In genomic region chr9:129669141-129669718, GRCh38 we compare ENCODE assay signal across 20 cellular contexts. TPM values are rescaled to one million over a fixed set of nuclear protein-coding genes. Genes with fewer than 3 reads are reported as not detected.
DNase-seq lines count a peak whose midpoint lies in the region; ATAC-seq, FAIRE-seq and TF ChIP-seq lines count a peak whose summit lies in the region.
"Had no signal": no experiment of that assay in that cellular context is flagged by ENCODE, and none has a peak within 500 bp of the region (broad histone marks: within the 10 kb centered on the region; RNA-seq: fewer than 3 reads in every experiment).

No MANE protein-coding gene starts in this region.

- TF ChIP-seq EP300 in tibial nerve (IDR thresholded peaks at IDR 0.05): no peak

- FAIRE-seq in GM12891 (lab: Jason Lieb, UNC): no peak

- peaks cover 10% of the 10 kb centered on the region for H3K27me3 Mint-ChIP-seq in activated CD8-positive, alpha-beta T cell treated with anti-CD3 and anti-CD28 coated beads, Interleukin-2, amount 10 ng/mL, durations not matched to agents 7 days and 5 days (ENCODE audit: low read depth)

- peaks cover 0 to 38% (median 4%) of the 10 kb centered on the region in 4 donors for H3K4me1 ChIP-seq in tibial nerve
- H3K4me1 ChIP-seq: HAP-1, uterus had no signal

- H3K27me3 ChIP-seq in brain microvascular endothelial cell (replicated peaks) (peaks cover 4% of the 10 kb centered on the region), tibial nerve (peaks cover 0 to 40% of the 10 kb centered on the region in 2 donors)

- H3K4me3 ChIP-seq in AG10803 (ENCODE audit: low read length): peak overlapping the region; percentile 36
- H3K4me3 ChIP-seq in brain microvascular endothelial cell (ENCODE audit: low read depth, low read length): no peak overlapping the region
- no peak overlapping the region for H3K4me3 ChIP-seq in tibial nerve
- H3K4me3 ChIP-seq: HAP-1, PC-9, uterus had no signal

- H3K27ac ChIP-seq in brain microvascular endothelial cell (no peak overlapping the region), tibial nerve (no peak overlapping the region)
- H3K27ac ChIP-seq: PC-9, uterus had no signal

- no peak overlapping the region for H3K4me3 Mint-ChIP-seq in activated CD8-positive, alpha-beta T cell treated with anti-CD3 and anti-CD28 coated beads, Interleukin-2, amount 10 ng/mL, durations not matched to agents 7 days and 5 days
- H3K4me3 Mint-ChIP-seq: central memory CD8-positive, alpha-beta T cell; T-helper 2 cell treated with Interferon-gamma antibody and Interleukin-4, amounts not matched to agents 5 μg/mL and 100 μg/mL, for 36 hours had no signal

- TF ChIP-seq CTCF in AG10803 (conservative IDR thresholded peaks at IDR 0.05; ENCODE audit: low read length) (peak; percentile 28), brain microvascular endothelial cell (IDR thresholded peaks at IDR 0.05; ENCODE audit: low read depth, low read length, missing control alignments) (no peak), tibial nerve (IDR thresholded peaks at IDR 0.05) (no peak)

- CTCF ChIA-PET in activated CD8-positive, alpha-beta T cell treated with anti-CD3 and anti-CD28 coated beads, Interleukin-2, amount 10 ng/mL, durations not matched to agents 7 days and 5 days (lab: Charles Lee): no interaction called here

- in situ Hi-C loops in brain microvascular endothelial cell (cut with HindIII; ENCODE audit: low pct_ligation_motif_present, low sequenced_read_pairs): no loop called here

- no peak overlapping the region for H3K27ac Mint-ChIP-seq in activated CD8-positive, alpha-beta T cell treated with anti-CD3 and anti-CD28 coated beads, Interleukin-2, amount 10 ng/mL, durations not matched to agents 7 days and 5 days
- H3K27ac Mint-ChIP-seq: progenitor cell of endocrine pancreas; T-helper 2 cell treated with Interferon-gamma antibody and Interleukin-4, amounts not matched to agents 5 μg/mL and 100 μg/mL, for 36 hours had no signal

- ATAC-seq in GM19023 (IDR thresholded peaks at IDR 0.05; ENCODE audit: unreplicated experiment): no peak
- no peak for ATAC-seq in activated CD8-positive, alpha-beta T cell treated with anti-CD3 and anti-CD28 coated beads, Interleukin-2, amount 10 ng/mL, durations not matched to agents 7 days and 5 days

- DNase-seq in AG10803 (ENCODE audit: low read depth) (peak; percentile 90), LHCN-M2 (ENCODE audit: low read depth) (peak; percentile 41), brain microvascular endothelial cell (peak; percentile 69), myocyte (ENCODE audit: low read depth) (peak; percentile 43), tibial nerve (ENCODE audit: low spot score in 2 of 2) (no peak), GM12891 (ENCODE audit: insufficient read length, low spot score) (no peak)
- no peak for DNase-seq in activated CD8-positive, alpha-beta T cell treated with anti-CD3 and anti-CD28 coated beads, Interleukin-2, amount 10 ng/mL, durations not matched to agents 7 days and 5 days
- DNase-seq: activated CD4-positive, alpha-beta T cell treated with anti-CD3 and anti-CD28 coated beads, Interleukin-2, amount 50 U/mL, for 4 hours; activated effector memory CD4-positive, alpha-beta T cell treated with Interleukin-2 at 50 U/mL for 16 hours; C1 segment of cervical spinal cord; NCI-H446; PC-9; stimulated activated CD4-positive, alpha-beta T cell treated with anti-CD3 and anti-CD28 coated beads, Interleukin-1b, Interleukin-23, amount 100 ng/mL, for 48 hours; uterus had no signal

- no peaks in the 10 kb centered on the region for H3K9me3 ChIP-seq in tibial nerve
- H3K9me3 ChIP-seq: HAP-1, uterus had no signal

- H3K36me3 ChIP-seq in brain microvascular endothelial cell (replicated peaks): no peaks in the 10 kb centered on the region
- H3K36me3 ChIP-seq in tibial nerve: no peaks in the 10 kb centered on the region
- H3K36me3 ChIP-seq: HAP-1, uterus had no signal

- TF ChIP-seq POLR2A in tibial nerve (IDR thresholded peaks at IDR 0.05) (no peak), GM12891 (IDR thresholded peaks at IDR 0.05; ENCODE audit: low read depth, low read length) (no peak)

- POLR2A ChIA-PET in activated CD8-positive, alpha-beta T cell treated with anti-CD3 and anti-CD28 coated beads, Interleukin-2, amount 10 ng/mL, durations not matched to agents 7 days and 5 days (lab: Charles Lee): interaction anchor here (0.6 to 0.9 kb wide), 2 partner anchors 10 to 57 kb away, joined by 3 to 4 read pairs; no protein-coding TSS in a partner anchor

- H3K9me3 Mint-ChIP-seq in activated CD8-positive, alpha-beta T cell treated with anti-CD3 and anti-CD28 coated beads, Interleukin-2, amount 10 ng/mL, durations not matched to agents 7 days and 5 days (ENCODE audit: insufficient read depth): no peaks in the 10 kb centered on the region
- H3K9me3 Mint-ChIP-seq: central memory CD8-positive, alpha-beta T cell; T-helper 2 cell treated with Interferon-gamma antibody and Interleukin-4, amounts not matched to agents 5 μg/mL and 100 μg/mL, for 36 hours had no signal

- no peaks in the 10 kb centered on the region for H3K36me3 Mint-ChIP-seq in activated CD8-positive, alpha-beta T cell treated with anti-CD3 and anti-CD28 coated beads, Interleukin-2, amount 10 ng/mL, durations not matched to agents 7 days and 5 days (ENCODE audit: low read depth)

- 61 to 62% methylated on average over 17 of the region's 17 CpGs for WGBS in tibial nerve, 2 donors

- peaks cover 17% of the 10 kb centered on the region for H3K4me1 Mint-ChIP-seq in activated CD8-positive, alpha-beta T cell treated with anti-CD3 and anti-CD28 coated beads, Interleukin-2, amount 10 ng/mL, durations not matched to agents 7 days and 5 days (ENCODE audit: low read depth)

TF ChIP-seq in GM12891, 5 proteins besides CTCF, POLR2A, EP300 and RAD21:
- TF ChIP-seq TAF1 (IDR thresholded peaks at IDR 0.05; ENCODE audit: low read depth, low read length) (no peak), POU2F2 (IDR thresholded peaks at IDR 0.05; ENCODE audit: low read depth, low read length) (no peak), POLR2AphosphoS5 (IDR thresholded peaks at IDR 0.05; ENCODE audit: low read depth, low read length) (no peak), SPI1 (IDR thresholded peaks at IDR 0.05; ENCODE audit: low read depth, low read length) (no peak), PAX5 (IDR thresholded peaks at IDR 0.05; ENCODE audit: insufficient read depth, low read length, severe bottlenecking) (no peak)

RNA-seq across cellular contexts. Expression of gene PRRX2, which starts 3.8 kb away (rescaled TPM):
- total RNA-seq in LHCN-M2 (2014; rRNA removed) (not detected in 2 replicates), myocyte (not detected in 2 replicates), tibial nerve (10 to 100 TPM in 3 of 4 donors, 1 to 10 TPM in 1; 9.6 to 32.1 (median 14.9) TPM)
- polyA plus RNA-seq in LHCN-M2 (2012): 0.34 TPM
- 0.13 TPM for polyA plus RNA-seq in myocyte (2012)
- not detected for polyA plus RNA-seq in GM12891 (2012; ENCODE audit: low read depth, missing spikeins)
- total RNA-seq in activated CD8-positive, alpha-beta T cell treated with anti-CD3 and anti-CD28 coated beads, Interleukin-2, amount 10 ng/mL, durations not matched to agents 7 days and 5 days: under 1 TPM in 1 of 2 experiments, not detected in 1; 0.21 TPM
- total RNA-seq: mononuclear cell had no signal

RNA-seq across cellular contexts. Expression of gene ASB6, which starts 27.3 kb away (rescaled TPM):
- 23.1 and 25.3 TPM in 2 replicates for total RNA-seq in LHCN-M2 (2014; rRNA removed)
- polyA plus RNA-seq in LHCN-M2 (2012): 17.2 TPM
- 14.3 and 17.4 TPM in 2 replicates for total RNA-seq in myocyte
- polyA plus RNA-seq in myocyte (2012): 17.6 TPM
- 10 to 100 TPM; 14.9 to 25.5 (median 22.4) TPM for total RNA-seq in tibial nerve
- 7.6 TPM for polyA plus RNA-seq in GM12891 (2012; ENCODE audit: low read depth, missing spikeins)
- 10 to 100 TPM; 25.4 to 27.7 TPM for total RNA-seq in activated CD8-positive, alpha-beta T cell treated with anti-CD3 and anti-CD28 coated beads, Interleukin-2, amount 10 ng/mL, durations not matched to agents 7 days and 5 days

RNA-seq across cellular contexts. Expression of gene NTMT1, which starts 43.3 kb away (rescaled TPM):
- total RNA-seq in LHCN-M2 (2014; rRNA removed) (23.9 and 24.3 TPM in 2 replicates), myocyte (30.9 and 35.9 TPM in 2 replicates), tibial nerve (10 to 100 TPM; 23.9 to 30.6 (median 27.5) TPM)
- 64.9 TPM for polyA plus RNA-seq in LHCN-M2 (2012)
- 62.9 TPM for polyA plus RNA-seq in myocyte (2012)
- 23.6 TPM for polyA plus RNA-seq in GM12891 (2012; ENCODE audit: low read depth, missing spikeins)
- total RNA-seq in activated CD8-positive, alpha-beta T cell treated with anti-CD3 and anti-CD28 coated beads, Interleukin-2, amount 10 ng/mL, durations not matched to agents 7 days and 5 days: 10 to 100 TPM; 36.2 to 39.2 TPM

RNA-seq across cellular contexts. Expression of gene C9orf50, which starts 48.3 kb away (rescaled TPM):
- total RNA-seq in LHCN-M2 (2014; rRNA removed): not detected in 2 replicates
- polyA plus RNA-seq in LHCN-M2 (2012): 0.11 TPM
- total RNA-seq in myocyte: not detected in 2 replicates
- polyA plus RNA-seq in myocyte (2012): 0.34 TPM
- total RNA-seq in tibial nerve: 1 to 10 TPM in 3 of 4 donors, under 1 TPM in 1; 0.90 to 1.7 (median 1.3) TPM
- polyA plus RNA-seq in GM12891 (2012; ENCODE audit: low read depth, missing spikeins): not detected
- total RNA-seq in activated CD8-positive, alpha-beta T cell treated with anti-CD3 and anti-CD28 coated beads, Interleukin-2, amount 10 ng/mL, durations not matched to agents 7 days and 5 days: not detected
- total RNA-seq: mononuclear cell, PC-9 had no signal

Comparison
In these comparisons a context has a peak if more than half of its experiments do, and no peak if none do; other contexts are left out.
1. DNase-seq: peak in AG10803 (single experiment), LHCN-M2 (single experiment), brain microvascular endothelial cell (single experiment) and myocyte (single experiment); none in tibial nerve (0 of 2), GM12891 (single experiment) and activated CD8-positive, alpha-beta T cell treated with anti-CD3 and anti-CD28 coated beads, Interleukin-2, amount 10 ng/mL, durations not matched to agents 7 days and 5 days (single experiment).
2. RNA of gene PRRX2, which starts 3.8 kb away (total RNA-seq): 9.6 to 32.1 TPM in tibial nerve; 0.21 TPM in activated CD8-positive, alpha-beta T cell treated with anti-CD3 and anti-CD28 coated beads, Interleukin-2, amount 10 ng/mL, durations not matched to agents 7 days and 5 days, not detected in LHCN-M2 and not detected in myocyte; every median in the first group is over 4 times any median in the second.